In the genomic region with DNA sequence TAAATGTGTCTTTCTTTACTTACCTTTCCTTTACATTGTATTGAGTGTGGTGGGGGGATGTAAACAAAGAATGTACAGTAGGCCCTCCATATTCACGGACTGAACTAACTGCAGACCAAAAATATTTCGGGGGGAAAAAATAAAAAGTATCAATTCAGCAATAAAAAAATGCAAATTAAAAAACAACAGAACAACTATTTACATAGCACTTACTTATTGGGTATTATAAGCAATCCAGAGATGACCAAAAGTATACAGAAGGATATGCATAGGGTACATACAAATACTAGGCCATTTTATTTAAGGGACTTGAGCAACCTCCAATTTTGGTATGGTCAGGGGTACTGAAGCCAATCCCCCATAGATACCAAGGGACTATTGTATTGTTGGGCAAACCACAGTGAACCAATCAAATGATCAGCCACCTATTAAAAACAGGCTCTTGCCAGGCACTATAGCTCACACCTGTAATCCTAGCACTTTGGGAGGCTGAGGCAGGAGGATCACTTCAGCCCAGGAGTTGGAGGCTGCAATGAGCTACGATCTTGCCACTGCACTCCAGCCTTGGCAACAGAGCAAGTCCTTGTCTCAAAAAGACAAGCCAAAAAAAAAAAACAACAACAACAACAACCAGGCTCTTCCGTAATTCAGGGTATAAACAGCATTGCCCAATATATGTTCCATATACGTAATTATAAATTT, we compare ENCODE assay signal across 13 cellular contexts. TPM values are rescaled to one million over a fixed set of nuclear protein-coding genes. Genes with fewer than 3 reads are reported as not detected.
DNase-seq lines count a peak whose midpoint lies in the region; ATAC-seq, FAIRE-seq and TF ChIP-seq lines count a peak whose summit lies in the region.
"Had no signal": no experiment of that assay in that cellular context is flagged by ENCODE, and none has a peak within 500 bp of the region (broad histone marks: within the 10 kb centered on the region; RNA-seq: fewer than 3 reads in every experiment).

No MANE protein-coding gene starts in this region.

- FAIRE-seq in urothelium cell line (lab: Jason Lieb, UNC): peak; percentile 27

- H3K36me3 Mint-ChIP-seq in stimulated activated naive CD8-positive, alpha-beta T cell treated with anti-CD3 and anti-CD28 coated beads, Interleukin-15, Interleukin-2, amounts not matched to agents 100 ng/mL and 50 ng/mL, for 24 hours (ENCODE audit: low read depth): peaks cover 14% of the 10 kb centered on the region
- H3K36me3 Mint-ChIP-seq in activated B cell treated with CpG ODN at 0.5 μM for 24 hours (ENCODE audit: low read depth) (peaks cover 28% of the 10 kb centered on the region), immature natural killer cell (peaks cover 0 to 5% (median 0%) of the 10 kb centered on the region in 3 donors)

- CTCF ChIA-PET in activated B cell treated with CpG ODN at 0.5 μM for 24 hours (lab: Charles Lee): no interaction called here

- no peaks in the 10 kb centered on the region for H3K9me3 Mint-ChIP-seq in stimulated activated naive CD8-positive, alpha-beta T cell treated with anti-CD3 and anti-CD28 coated beads, Interleukin-15, Interleukin-2, amounts not matched to agents 100 ng/mL and 50 ng/mL, for 24 hours
- no peaks in the 10 kb centered on the region for H3K9me3 Mint-ChIP-seq in activated B cell treated with CpG ODN at 0.5 μM for 24 hours
- H3K9me3 Mint-ChIP-seq in immature natural killer cell: no peaks in the 10 kb centered on the region

- peak overlapping the region; percentile 61 for H3K27ac Mint-ChIP-seq in stimulated activated naive CD8-positive, alpha-beta T cell treated with anti-CD3 and anti-CD28 coated beads, Interleukin-15, Interleukin-2, amounts not matched to agents 100 ng/mL and 50 ng/mL, for 24 hours
- H3K27ac Mint-ChIP-seq in activated B cell treated with CpG ODN at 0.5 μM for 24 hours: peak overlapping the region; percentile 12
- H3K27ac Mint-ChIP-seq in immature natural killer cell: peak overlapping the region; percentile 64 to 97 (median 78)

- H3K27me3 Mint-ChIP-seq in stimulated activated naive CD8-positive, alpha-beta T cell treated with anti-CD3 and anti-CD28 coated beads, Interleukin-15, Interleukin-2, amounts not matched to agents 100 ng/mL and 50 ng/mL, for 24 hours: no peaks in the 10 kb centered on the region
- no peaks in the 10 kb centered on the region for H3K27me3 Mint-ChIP-seq in activated B cell treated with CpG ODN at 0.5 μM for 24 hours
- H3K27me3 Mint-ChIP-seq in immature natural killer cell (ENCODE audit: low read depth in 3 of 3): peaks cover 0 to 14% (median 0%) of the 10 kb centered on the region in 3 donors

- no peak for ATAC-seq in stimulated activated naive CD8-positive, alpha-beta T cell treated with anti-CD3 and anti-CD28 coated beads, Interleukin-15, Interleukin-2, amounts not matched to agents 100 U/mL and 50 U/mL, for 24 hours
- ATAC-seq in activated B cell treated with CpG ODN at 0.5 μM for 24 hours (ENCODE audit: low read depth): no peak
- ATAC-seq in GM21529 (IDR thresholded peaks at IDR 0.05; ENCODE audit: unreplicated experiment): no peak

- intact Hi-C loops in activated B cell treated with CpG ODN at 0.5 μM for 24 hours (cut with micrococcal nuclease): loop anchor here (1.0 kb wide), 2 partner anchors 11 to 31 kb away; no protein-coding TSS in a partner anchor

- peak overlapping the region; percentile 92 for H3K4me3 Mint-ChIP-seq in stimulated activated naive CD8-positive, alpha-beta T cell treated with anti-CD3 and anti-CD28 coated beads, Interleukin-15, Interleukin-2, amounts not matched to agents 100 ng/mL and 50 ng/mL, for 24 hours
- H3K4me3 Mint-ChIP-seq in activated B cell treated with CpG ODN at 0.5 μM for 24 hours (peak overlapping the region; percentile 42), immature natural killer cell (peak overlapping the region; percentile 57 to 97 (median 95))

- DNase-seq in stimulated activated naive CD8-positive, alpha-beta T cell treated with anti-CD3 and anti-CD28 coated beads, Interleukin-15, Interleukin-2, amounts not matched to agents 100 U/mL and 50 U/mL, for 24 hours: no peak
- DNase-seq in activated B cell treated with CpG ODN at 0.5 μM for 24 hours: no peak
- DNase-seq in immature natural killer cell: no peak
- DNase-seq in urothelium cell line (ENCODE audit: low spot score): no peak
- no peak for DNase-seq in pons (ENCODE audit: low spot score)
- DNase-seq in NCI-H187 (lab: John Stamatoyannopoulos, UW): no peak
- DNase-seq: activated CD4-positive, alpha-beta T cell treated with anti-CD3 and anti-CD28 coated beads, Interleukin-2, amount 50 U/mL, for 48 hours; H7; NCI-H446; SHP77; stimulated activated CD4-positive, alpha-beta T cell treated with anti-CD3 and anti-CD28 coated beads, Interleukin-1b, Interleukin-23, amount 100 ng/mL, for 48 hours had no signal

- peaks cover 70% of the 10 kb centered on the region for H3K4me1 Mint-ChIP-seq in stimulated activated naive CD8-positive, alpha-beta T cell treated with anti-CD3 and anti-CD28 coated beads, Interleukin-15, Interleukin-2, amounts not matched to agents 100 ng/mL and 50 ng/mL, for 24 hours (ENCODE audit: low read depth)
- H3K4me1 Mint-ChIP-seq in activated B cell treated with CpG ODN at 0.5 μM for 24 hours (peaks cover 55% of the 10 kb centered on the region), immature natural killer cell (peaks cover 63 to 82% of the 10 kb centered on the region in 2 donors)

- POLR2A ChIA-PET in activated B cell treated with CpG ODN at 0.5 μM for 24 hours (lab: Charles Lee): interaction anchor here (1.0 kb wide), 1 partner anchor 31 kb away, joined by 4 read pairs; no protein-coding TSS in a partner anchor

- no peak for TF ChIP-seq CTCF in activated B cell treated with CpG ODN at 0.5 μM for 24 hours (IDR thresholded peaks at IDR 0.05)

RNA-seq across cellular contexts. Expression of gene VPS13C, which starts 1.8 kb away (rescaled TPM):
- total RNA-seq in activated B cell treated with CpG ODN at 0.5 μM for 24 hours: 140 and 172 TPM in 2 replicates
- polyA plus RNA-seq in immature natural killer cell: 10 to 100 TPM in 2 of 3 donors, 1 to 10 TPM in 1; 9.8 to 18.5 (median 11.1) TPM

RNA-seq across cellular contexts. Expression of gene C2CD4A, which starts 8.3 kb away (rescaled TPM):
- not detected in 2 replicates for total RNA-seq in activated B cell treated with CpG ODN at 0.5 μM for 24 hours
- polyA plus RNA-seq in immature natural killer cell: not detected
- total RNA-seq: H7 had no signal

Comparison
In these comparisons a context has a peak if more than half of its experiments do, and no peak if none do; other contexts are left out.
1. H3K27ac Mint-ChIP-seq: peak in every context shown above with its lines; median percentile 78 in immature natural killer cell; 61 in stimulated activated naive CD8-positive, alpha-beta T cell treated with anti-CD3 and anti-CD28 coated beads, Interleukin-15, Interleukin-2, amounts not matched to agents 100 ng/mL and 50 ng/mL, for 24 hours; 12 in activated B cell treated with CpG ODN at 0.5 μM for 24 hours.
2. H3K4me3 Mint-ChIP-seq: peak in every context shown above with its lines; median percentile 95 in immature natural killer cell; 92 in stimulated activated naive CD8-positive, alpha-beta T cell treated with anti-CD3 and anti-CD28 coated beads, Interleukin-15, Interleukin-2, amounts not matched to agents 100 ng/mL and 50 ng/mL, for 24 hours; 42 in activated B cell treated with CpG ODN at 0.5 μM for 24 hours.